In genomic region chr15:85031944-85032587, GRCh38 we compare ENCODE assay signal across 17 cellular contexts. TPM values are rescaled to one million over a fixed set of nuclear protein-coding genes. Genes with fewer than 3 reads are reported as not detected.
A peak's percentile ranks its signal among the peaks of the same experiment; 100 is the strongest.
DNase-seq lines count a peak whose midpoint lies in the region; ATAC-seq, FAIRE-seq and TF ChIP-seq lines count a peak whose summit lies in the region.
"Had no signal": no experiment of that assay in that cellular context is flagged by ENCODE, and none has a peak within 500 bp of the region (broad histone marks: within the 10 kb centered on the region; RNA-seq: fewer than 3 reads in every experiment).

No MANE protein-coding gene starts in this region.

- H3K4me2 ChIP-seq in astrocyte (ENCODE audit: low read length), result no peak overlapping the region

- H3K9ac ChIP-seq in astrocyte (ENCODE audit: low read length), result no peak overlapping the region
- H3K9ac ChIP-seq in liver (ENCODE audit: low read depth in 1 of 2, low read length in 2 of 2), result peak overlapping the region; percentile 12 to 80

- peak overlapping the region in 1 of 2 donors; percentile 48 for H3K4me3 Mint-ChIP-seq in activated T-cell treated with anti-CD3 and anti-CD28 coated beads, Interleukin-2, amount 50 U/mL, for 72 hours
- no peak overlapping the region for H3K4me3 Mint-ChIP-seq in activated T-cell treated with anti-CD3 and anti-CD28 coated beads, Interleukin-2, amount 50 U/mL, for 24 hours
- no peak overlapping the region for H3K4me3 Mint-ChIP-seq in astrocyte (ENCODE audit: unreplicated experiment)

- no peak for TF ChIP-seq CTCF in astrocyte (IDR thresholded peaks at IDR 0.05; ENCODE audit: insufficient read depth, low read depth, low read length)
- TF ChIP-seq CTCF in liver (IDR thresholded peaks at IDR 0.05; ENCODE audit: low read depth, low read length, missing input control), result no peak

- TF ChIP-seq RAD21 in liver (IDR thresholded peaks at IDR 0.05), result no peak

- H2AFZ ChIP-seq in astrocyte (ENCODE audit: low read depth, low read length), result no peak overlapping the region

- ATAC-seq in activated T-cell treated with anti-CD3 and anti-CD28 coated beads, Interleukin-2, amount 50 U/mL, for 72 hours (replicated peaks in 1 of 2), result no peak
- ATAC-seq in HG02623 (IDR thresholded peaks at IDR 0.05; ENCODE audit: unreplicated experiment), result no peak

- no peak for FAIRE-seq in astrocyte (lab: Jason Lieb, UNC)
- FAIRE-seq: GM18507 had no signal

- no peaks in the 10 kb centered on the region for H3K27me3 Mint-ChIP-seq in activated T-cell treated with anti-CD3 and anti-CD28 coated beads, Interleukin-2, amount 50 U/mL, for 72 hours (ENCODE audit: low read depth)
- no peaks in the 10 kb centered on the region for H3K27me3 Mint-ChIP-seq in activated T-cell treated with anti-CD3 and anti-CD28 coated beads, Interleukin-2, amount 50 U/mL, for 24 hours
- no peaks in the 10 kb centered on the region for H3K27me3 Mint-ChIP-seq in astrocyte (ENCODE audit: low read depth, unreplicated experiment)

- H3K27ac Mint-ChIP-seq in activated T-cell treated with anti-CD3 and anti-CD28 coated beads, Interleukin-2, amount 50 U/mL, for 72 hours, result peak overlapping the region; percentile 31
- H3K27ac Mint-ChIP-seq in activated T-cell treated with anti-CD3 and anti-CD28 coated beads, Interleukin-2, amount 50 U/mL, for 24 hours, result no peak overlapping the region
- H3K27ac Mint-ChIP-seq in astrocyte (ENCODE audit: unreplicated experiment), result peak overlapping the region; percentile 65

- H3K4me1 Mint-ChIP-seq in activated T-cell treated with anti-CD3 and anti-CD28 coated beads, Interleukin-2, amount 50 U/mL, for 72 hours (ENCODE audit: low read depth), result peaks cover 41% of the 10 kb centered on the region
- H3K4me1 Mint-ChIP-seq in activated T-cell treated with anti-CD3 and anti-CD28 coated beads, Interleukin-2, amount 50 U/mL, for 24 hours (ENCODE audit: low read depth), result peaks cover 56% of the 10 kb centered on the region
- H3K4me1 Mint-ChIP-seq in astrocyte (ENCODE audit: low read depth, unreplicated experiment), result peaks cover 46% of the 10 kb centered on the region

- no peaks in the 10 kb centered on the region for H3K9me3 ChIP-seq in astrocyte (ENCODE audit: insufficient read depth, low read depth, low read length)
- H3K9me3 ChIP-seq in liver (ENCODE audit: control insufficient read depth in 4 of 4, low read length in 3 of 4), result no peaks in the 10 kb centered on the region
- H3K9me3 ChIP-seq: HAP-1, upper lobe of left lung had no signal

- H3K79me2 ChIP-seq in astrocyte (ENCODE audit: insufficient read depth, low read length), result peaks cover 66% of the 10 kb centered on the region

- H3K36me3 ChIP-seq in astrocyte (ENCODE audit: insufficient read depth, low read length) (no peaks in the 10 kb centered on the region), liver (ENCODE audit: control insufficient read depth in 4 of 4, insufficient read depth in 3 of 4, low read depth in 1 of 4, low read length in 3 of 4) (no peaks in the 10 kb centered on the region)
- H3K36me3 ChIP-seq: HAP-1, upper lobe of left lung had no signal

- H3K27me3 ChIP-seq in astrocyte (ENCODE audit: insufficient read depth, low read length) (no peaks in the 10 kb centered on the region), liver (ENCODE audit: control insufficient read depth in 4 of 4, insufficient read depth in 4 of 4, low read length in 3 of 4) (no peaks in the 10 kb centered on the region)
- H3K27me3 ChIP-seq: upper lobe of left lung had no signal

- H4K20me1 ChIP-seq in astrocyte (ENCODE audit: insufficient read depth, low read length), result peaks cover 42% of the 10 kb centered on the region

- no peak for DNase-seq in activated T-cell treated with anti-CD3 and anti-CD28 coated beads, Interleukin-2, amount 50 U/mL, for 72 hours
- DNase-seq in activated T-cell treated with anti-CD3 and anti-CD28 coated beads, Interleukin-2, amount 50 U/mL, for 24 hours, result no peak
- no peak for DNase-seq in astrocyte (ENCODE audit: low read depth)
- no peak for DNase-seq in EL
- DNase-seq in NCI-H82 (lab: John Stamatoyannopoulos, UW), result no peak
- DNase-seq: activated CD4-positive, alpha-beta T cell treated with anti-CD3 and anti-CD28 coated beads, Interleukin-2, amount 50 U/mL, for 1 hour; activated T-cell treated with anti-CD3 and anti-CD28 coated beads, Interleukin-2, amount 50 U/mL, for 48 hours; central memory CD4-positive, alpha-beta T cell; DMS79; effector memory CD4-positive, alpha-beta T cell; upper lobe of left lung had no signal

- no peak overlapping the region for H3K4me3 ChIP-seq in astrocyte (ENCODE audit: insufficient read depth, low read depth, low read length)
- H3K4me3 ChIP-seq in liver (ENCODE audit: low read depth in 1 of 3, low read length in 3 of 3), result peak overlapping the region in 1 of 3 donors; percentile 18
- H3K4me3 ChIP-seq: HAP-1, upper lobe of left lung had no signal

- H3K36me3 Mint-ChIP-seq in activated T-cell treated with anti-CD3 and anti-CD28 coated beads, Interleukin-2, amount 50 U/mL, for 72 hours (ENCODE audit: insufficient read depth in 2 of 2), result no peaks in the 10 kb centered on the region
- no peaks in the 10 kb centered on the region for H3K36me3 Mint-ChIP-seq in activated T-cell treated with anti-CD3 and anti-CD28 coated beads, Interleukin-2, amount 50 U/mL, for 24 hours (ENCODE audit: low read depth)
- no peaks in the 10 kb centered on the region for H3K36me3 Mint-ChIP-seq in astrocyte (ENCODE audit: low read depth, unreplicated experiment)

- H3K9me3 Mint-ChIP-seq in activated T-cell treated with anti-CD3 and anti-CD28 coated beads, Interleukin-2, amount 50 U/mL, for 72 hours, result no peaks in the 10 kb centered on the region
- H3K9me3 Mint-ChIP-seq in activated T-cell treated with anti-CD3 and anti-CD28 coated beads, Interleukin-2, amount 50 U/mL, for 24 hours, result no peaks in the 10 kb centered on the region
- H3K9me3 Mint-ChIP-seq in astrocyte (ENCODE audit: unreplicated experiment), result no peaks in the 10 kb centered on the region

- peaks cover 13% of the 10 kb centered on the region for H3K4me1 ChIP-seq in astrocyte (ENCODE audit: insufficient read depth, low read length)
- peaks cover 20 to 69% (median 52%) of the 10 kb centered on the region in 4 donors for H3K4me1 ChIP-seq in liver (ENCODE audit: control insufficient read depth in 4 of 4, insufficient read depth in 4 of 4, low read length in 3 of 4)

- H3K27ac ChIP-seq in astrocyte (ENCODE audit: low read depth, low read length), result no peak overlapping the region
- peak overlapping the region; percentile 49 to 82 for H3K27ac ChIP-seq in liver (ENCODE audit: low read depth in 1 of 2, low read length in 2 of 2)
- peak overlapping the region; percentile 69 for H3K27ac ChIP-seq in temporal lobe (ENCODE audit: low read depth, low read length)
- H3K27ac ChIP-seq: C4-2B, upper lobe of left lung had no signal

- 34% methylated on average over 2 of the region's 2 CpGs for WGBS in liver

TF ChIP-seq in liver, 16 proteins besides CTCF, POLR2A, EP300 and RAD21:
- TF ChIP-seq RXRA (IDR thresholded peaks at IDR 0.05) (peak in 1 of 2 donors; percentile 21), JUND (IDR thresholded peaks at IDR 0.05) (no peak), HNF4G (IDR thresholded peaks at IDR 0.05) (peak; percentile 9), SP1 (IDR thresholded peaks at IDR 0.05) (no peak), FOXA2 (IDR thresholded peaks at IDR 0.05) (no peak), HNF4A (conservative IDR thresholded peaks at IDR 0.05) (peak; percentile 52)

RNA-seq across cellular contexts. Expression of gene PDE8A, which starts 50.4 kb away (rescaled TPM):
- total RNA-seq in activated T-cell treated with anti-CD3 and anti-CD28 coated beads, Interleukin-2, amount 50 U/mL, for 72 hours, result 10 to 100 TPM; 31.6 to 37.7 TPM
- 16.3 and 18.0 TPM in 2 replicates for total RNA-seq in astrocyte
- 10 to 100 TPM; 14.6 to 47.5 TPM for total RNA-seq in liver
- polyA plus RNA-seq in liver, result 10 to 100 TPM; 11.2 to 18.6 TPM
- total RNA-seq in temporal lobe, result 10.3 TPM
